1 cellular context compared by ENCODE assay signal in the genomic region with DNA sequence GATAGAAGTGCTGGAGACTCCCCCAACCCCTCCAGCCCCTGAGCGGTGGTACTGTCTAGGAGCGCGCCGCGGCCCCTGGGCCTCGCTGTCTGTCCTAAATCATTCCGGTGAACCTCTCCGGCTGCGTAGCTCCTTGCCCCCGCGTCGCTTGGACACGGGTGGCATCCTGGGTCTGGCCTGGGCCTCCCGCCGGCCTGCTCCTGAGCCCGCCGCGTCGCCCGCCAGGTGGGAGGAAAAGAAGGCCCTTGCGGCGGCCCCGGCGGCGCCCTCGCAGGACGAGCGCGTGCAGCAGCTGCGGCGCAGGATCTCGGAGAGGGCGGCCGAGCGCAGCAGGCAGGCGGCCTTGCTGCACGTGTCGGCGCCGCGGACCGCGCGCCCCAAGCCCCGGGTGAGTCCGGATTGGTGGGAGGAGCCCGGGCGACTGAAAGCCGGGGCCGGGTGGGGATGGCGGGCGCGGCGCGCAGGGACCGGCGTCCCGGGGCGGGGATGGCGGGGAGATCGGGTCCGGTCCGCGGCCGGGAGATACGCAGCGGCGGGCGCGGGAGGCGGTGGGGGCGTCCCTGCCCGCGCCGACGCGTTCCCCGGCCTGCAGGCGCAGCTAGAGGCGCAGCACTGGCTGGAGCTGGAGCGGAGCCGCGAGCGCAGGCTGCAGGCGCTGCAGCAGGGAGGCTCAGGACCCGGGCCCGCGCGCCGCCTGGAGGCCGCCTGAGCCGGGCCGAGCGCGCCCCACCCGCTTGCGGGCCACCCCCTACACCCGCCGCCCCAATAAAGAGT.
TF ChIP-seq lines count a peak whose summit lies in the region.

No MANE protein-coding gene starts in this region.

TF ChIP-seq in IMR-90, 13 proteins besides CTCF, POLR2A, EP300 and RAD21:
- peak; percentile 47 for TF ChIP-seq SMC3 (IDR thresholded peaks at IDR 0.05; ENCODE audit: low read depth, low read length)
- TF ChIP-seq, protein P1, sequence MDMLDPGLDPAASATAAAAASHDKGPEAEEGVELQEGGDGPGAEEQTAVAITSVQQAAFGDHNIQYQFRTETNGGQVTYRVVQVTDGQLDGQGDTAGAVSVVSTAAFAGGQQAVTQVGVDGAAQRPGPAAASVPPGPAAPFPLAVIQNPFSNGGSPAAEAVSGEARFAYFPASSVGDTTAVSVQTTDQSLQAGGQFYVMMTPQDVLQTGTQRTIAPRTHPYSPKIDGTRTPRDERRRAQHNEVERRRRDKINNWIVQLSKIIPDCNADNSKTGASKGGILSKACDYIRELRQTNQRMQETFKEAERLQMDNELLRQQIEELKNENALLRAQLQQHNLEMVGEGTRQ (IDR thresholded peaks at IDR 0.05; ENCODE audit: low read depth, low read length): 0 out of 2 replicates have a peak, but pooled peaks have one; percentile 21
- peak; percentile 31; the same call in 1 of the 2 replicates for TF ChIP-seq MXI1 (IDR thresholded peaks at IDR 0.05; ENCODE audit: borderline replicate concordance, low read depth, low read length)
- TF ChIP-seq CEBPB (IDR thresholded peaks at IDR 0.05; ENCODE audit: low read depth, low read length): no peak
- no peak for TF ChIP-seq FOS (IDR thresholded peaks at IDR 0.05; ENCODE audit: low read depth, low read length)
- no peak for TF ChIP-seq CHD1 (IDR thresholded peaks at IDR 0.05; ENCODE audit: low read depth, low read length)
- no peak for TF ChIP-seq MAFK (IDR thresholded peaks at IDR 0.05; ENCODE audit: low read depth, low read length)
- peak; percentile 71; the same call in 1 of the 2 replicates for TF ChIP-seq BHLHE40 (IDR thresholded peaks at IDR 0.05; ENCODE audit: low read depth, low read length)
